1 cellular context compared by ENCODE assay signal in the genomic region with DNA sequence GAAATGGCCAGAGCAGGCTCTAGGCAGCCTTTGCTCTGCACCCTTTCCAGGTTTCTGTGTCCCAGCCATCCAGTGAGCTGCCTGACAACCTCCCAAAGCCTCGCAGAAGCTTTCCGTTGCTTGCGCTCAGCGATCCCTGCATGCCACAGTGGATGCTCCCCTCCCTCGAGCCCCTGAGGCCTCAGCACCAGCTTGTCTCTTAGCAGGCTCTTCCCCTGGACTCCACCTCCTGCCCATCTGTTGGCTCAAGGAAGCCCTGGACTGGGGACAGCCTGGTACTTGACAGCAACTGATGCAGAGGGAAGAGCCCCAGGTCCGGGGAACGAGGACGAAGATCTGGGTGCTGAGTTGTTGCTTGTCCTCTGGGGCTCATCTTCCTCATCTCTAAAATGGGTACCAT.
TF ChIP-seq lines count a peak whose summit lies in the region.

No MANE protein-coding gene starts in this region.

TF ChIP-seq in H1, 55 proteins besides CTCF, POLR2A, EP300 and RAD21 (continued from another document):
- TF ChIP-seq, protein P1, sequence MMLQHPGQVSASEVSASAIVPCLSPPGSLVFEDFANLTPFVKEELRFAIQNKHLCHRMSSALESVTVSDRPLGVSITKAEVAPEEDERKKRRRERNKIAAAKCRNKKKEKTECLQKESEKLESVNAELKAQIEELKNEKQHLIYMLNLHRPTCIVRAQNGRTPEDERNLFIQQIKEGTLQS (IDR thresholded peaks at IDR 0.05; ENCODE audit: insufficient read depth, low read depth, low read length) = no peak
- TF ChIP-seq SP4 (IDR thresholded peaks at IDR 0.05; ENCODE audit: low read length) (no peak), BCL11A (IDR thresholded peaks at IDR 0.05; ENCODE audit: low read depth in 2 of 2, low read length in 2 of 2) (no peak), TAF7 (optimal IDR thresholded peaks at IDR 0.05; ENCODE audit: borderline replicate concordance, low read depth, low read length) (no peak), GTF2F1 (IDR thresholded peaks at IDR 0.05; ENCODE audit: borderline replicate concordance, low read depth, low read length) (no peak), JUND (IDR thresholded peaks at IDR 0.05; ENCODE audit: low read length) (no peak), BACH1 (IDR thresholded peaks at IDR 0.05; ENCODE audit: low read length) (no peak), CHD1 (IDR thresholded peaks at IDR 0.05; ENCODE audit: low read depth, low read length) (no peak), HDAC6 (IDR thresholded peaks at IDR 0.05; ENCODE audit: low read depth, low read length) (no peak), SIN3A (conservative IDR thresholded peaks at IDR 0.05 in 1 of 2, IDR thresholded peaks at IDR 0.05 in 1 of 2; ENCODE audit: low read depth in 1 of 2, low read length in 2 of 2) (no peak), ZNF274 (IDR thresholded peaks at IDR 0.05; ENCODE audit: borderline replicate concordance, extremely low read depth, low read length) (no peak), TAF1 (IDR thresholded peaks at IDR 0.05; ENCODE audit: low read depth, low read length) (no peak), SAP30 (IDR thresholded peaks at IDR 0.05; ENCODE audit: insufficient read depth, insufficient replicate concordance, low read length) (no peak), SP1 (IDR thresholded peaks at IDR 0.05; ENCODE audit: low read depth, low read length) (no peak), CREB1 (IDR thresholded peaks at IDR 0.05) (no peak), SRF (IDR thresholded peaks at IDR 0.05; ENCODE audit: low read depth, low read length) (no peak), BRCA1 (IDR thresholded peaks at IDR 0.05; ENCODE audit: low read depth, low read length) (no peak)
